27 cellular contexts compared by ENCODE assay signal in genomic region chr14:85391892-85392291, GRCh38.
"Had no signal": no experiment of that assay in that cellular context is flagged by ENCODE, and none has a peak within 500 bp of the region (broad histone marks: within the 10 kb centered on the region; RNA-seq: fewer than 3 reads in every experiment).

No MANE protein-coding gene starts in this region.

- H3K4me3 Mint-ChIP-seq: dendritic cell treated with granulocyte-macrophage colony-stimulating factor and Interleukin-4, amounts not matched to agents 40 ng/mL and 50 ng/mL, for 4 days; effector memory CD8-positive, alpha-beta T cell; endodermal cell; mesothelial cell of epicardium; naive B cell had no signal

- H3K36me3 Mint-ChIP-seq: mesothelial cell of epicardium, naive B cell had no signal

- H3K27ac Mint-ChIP-seq: dendritic cell treated with granulocyte-macrophage colony-stimulating factor and Interleukin-4, amounts not matched to agents 40 ng/mL and 50 ng/mL, for 4 days; effector memory CD8-positive, alpha-beta T cell; endodermal cell; mesothelial cell of epicardium; naive B cell had no signal

- ATAC-seq: effector memory CD8-positive, alpha-beta T cell; esophagus mucosa; gastrocnemius medialis; heart right ventricle; left cardiac atrium; left lung; left ventricle myocardium superior; lower lobe of right lung; mucosa of descending colon had no signal

- H3K9me3 Mint-ChIP-seq: dendritic cell treated with granulocyte-macrophage colony-stimulating factor and Interleukin-4, amounts not matched to agents 40 ng/mL and 50 ng/mL, for 4 days; endodermal cell; mesothelial cell of epicardium had no signal

- H3K4me1 Mint-ChIP-seq: naive B cell had no signal

- DNase-seq: colonic mucosa; cortex of kidney; effector CD8-positive, alpha-beta T cell; effector memory CD8-positive, alpha-beta T cell; endodermal cell; erythroblast; esophagus squamous epithelium; foreskin fibroblast; foreskin melanocyte; gastrocnemius medialis; glutamatergic neuron; head of caudate nucleus; heart right ventricle; hippocampal formation; islet precursor cell; kidney; kidney glomerular epithelial cell; left cardiac atrium; left lung; left ventricle myocardium superior; lower lobe of right lung; mesenchymal stem cell; mucosa of descending colon; naive B cell had no signal

- H3K27me3 Mint-ChIP-seq: dendritic cell treated with granulocyte-macrophage colony-stimulating factor and Interleukin-4, amounts not matched to agents 40 ng/mL and 50 ng/mL, for 4 days; effector memory CD8-positive, alpha-beta T cell; naive B cell had no signal
